Comparison of ENCODE assay signal across 17 cellular contexts in genomic region chr12:15996948-15997347, GRCh38.
"Had no signal": no experiment of that assay in that cellular context is flagged by ENCODE, and none has a peak within 500 bp of the region (broad histone marks: within the 10 kb centered on the region; RNA-seq: fewer than 3 reads in every experiment).

No MANE protein-coding gene starts in this region.

- H3K4me2 ChIP-seq: smooth muscle cell had no signal

- H3K27ac ChIP-seq: gastroesophageal sphincter, suprapubic skin, thyroid gland had no signal

- H3K4me1 ChIP-seq: suprapubic skin had no signal

- H3K27me3 Mint-ChIP-seq: central memory CD8-positive, alpha-beta T cell; naive thymus-derived CD8-positive, alpha-beta T cell; type B pancreatic cell had no signal

- H3K9me3 ChIP-seq: gastroesophageal sphincter, suprapubic skin, thyroid gland had no signal

- H3K9me3 Mint-ChIP-seq: central memory CD8-positive, alpha-beta T cell; immature natural killer cell; naive thymus-derived CD8-positive, alpha-beta T cell; neural crest cell; stimulated activated effector memory CD8-positive, alpha-beta T cell treated with anti-CD3 and anti-CD28 coated beads, Interleukin-12 subunit alpha, Interleukin-12 subunit beta, amount 100 ng/mL, for 72 hours; type B pancreatic cell had no signal

- ATAC-seq: gastroesophageal sphincter; naive thymus-derived CD8-positive, alpha-beta T cell; stimulated activated effector memory CD8-positive, alpha-beta T cell treated with anti-CD3 and anti-CD28 coated beads, Interleukin-12 subunit alpha, Interleukin-12 subunit beta, amount 100 ng/mL, for 72 hours; stimulated activated naive CD8-positive, alpha-beta T cell treated with anti-CD3 and anti-CD28 coated beads, Interleukin-15, Interleukin-2, amounts not matched to agents 100 U/mL and 50 U/mL, for 24 hours had no signal

- H3K4me3 ChIP-seq: gastroesophageal sphincter, smooth muscle cell, suprapubic skin, thyroid gland had no signal

- H3K27me3 ChIP-seq: gastroesophageal sphincter, suprapubic skin, thyroid gland had no signal

- H3K36me3 ChIP-seq: suprapubic skin, thyroid gland had no signal

- DNase-seq: glutamatergic neuron; immature natural killer cell; naive thymus-derived CD8-positive, alpha-beta T cell; posterior cingulate gyrus; stimulated activated CD4-positive, alpha-beta T cell treated with anti-CD3 and anti-CD28 coated beads, Interleukin-4, amount 100 ng/mL, for 1 hour; stimulated activated CD8-positive, alpha-beta memory T cell treated with anti-CD3 and anti-CD28 coated beads, Interleukin-4, amount 100 ng/mL, for 48 hours; stimulated activated naive CD8-positive, alpha-beta T cell treated with anti-CD3 and anti-CD28 coated beads, Interleukin-15, Interleukin-2, amounts not matched to agents 100 U/mL and 50 U/mL, for 24 hours had no signal

- H3K36me3 Mint-ChIP-seq: stimulated activated effector memory CD8-positive, alpha-beta T cell treated with anti-CD3 and anti-CD28 coated beads, Interleukin-12 subunit alpha, Interleukin-12 subunit beta, amount 100 ng/mL, for 72 hours had no signal

- H3K4me1 Mint-ChIP-seq: central memory CD8-positive, alpha-beta T cell; neural crest cell; stimulated activated effector memory CD8-positive, alpha-beta T cell treated with anti-CD3 and anti-CD28 coated beads, Interleukin-12 subunit alpha, Interleukin-12 subunit beta, amount 100 ng/mL, for 72 hours had no signal

- H3K4me3 Mint-ChIP-seq: central memory CD8-positive, alpha-beta T cell; immature natural killer cell; naive thymus-derived CD8-positive, alpha-beta T cell; neural crest cell; stimulated activated effector memory CD8-positive, alpha-beta T cell treated with anti-CD3 and anti-CD28 coated beads, Interleukin-12 subunit alpha, Interleukin-12 subunit beta, amount 100 ng/mL, for 72 hours; type B pancreatic cell had no signal

- H3K27ac Mint-ChIP-seq: immature natural killer cell; naive thymus-derived CD8-positive, alpha-beta T cell; stimulated activated effector memory CD8-positive, alpha-beta T cell treated with anti-CD3 and anti-CD28 coated beads, Interleukin-12 subunit alpha, Interleukin-12 subunit beta, amount 100 ng/mL, for 72 hours; type B pancreatic cell had no signal

- FAIRE-seq: endothelial cell of umbilical vein, urothelium cell line had no signal
